28 cellular contexts compared by ENCODE assay signal in genomic region chr20:40521962-40522361, GRCh38.
"Had no signal": no experiment of that assay in that cellular context is flagged by ENCODE, and none has a peak within 500 bp of the region (broad histone marks: within the 10 kb centered on the region; RNA-seq: fewer than 3 reads in every experiment).

No MANE protein-coding gene starts in this region.

- H3K4me1 ChIP-seq: ascending aorta, breast epithelium, colonic mucosa, esophagus squamous epithelium, gastroesophageal sphincter had no signal

- DNase-seq: activated CD4-positive, alpha-beta memory T cell treated with anti-CD3 and anti-CD28 coated beads for 36 hours; activated CD4-positive, alpha-beta T cell treated with anti-CD3 and anti-CD28 coated beads for 36 hours; activated CD4-positive, alpha-beta T cell treated with anti-CD3 and anti-CD28 coated beads, Interleukin-2, amount 10 ng/mL, durations not matched to agents 24 days and 14 days; activated CD4-positive, CD25-positive, alpha-beta regulatory T cell; activated CD4-positive, CD25-positive, alpha-beta regulatory T cell treated with anti-CD3 and anti-CD28 coated beads, Interleukin-2, amount 50 U/mL, for 72 hours; activated CD8-positive, alpha-beta memory T cell treated with anti-CD3 and anti-CD28 coated beads, Interleukin-2, amount 10 ng/mL, durations not matched to agents 7 days and 5 days; activated CD8-positive, alpha-beta memory T cell treated with anti-CD3 and anti-CD28 coated beads, Interleukin-2, amount 50 U/mL, for 4 hours; activated CD8-positive, alpha-beta T cell treated with anti-CD3 and anti-CD28 coated beads, Interleukin-2, amount 10 ng/mL, durations not matched to agents 7 days and 5 days; activated gamma-delta T cell; activated naive CD4-positive, alpha-beta T cell; activated naive CD4-positive, alpha-beta T cell treated with anti-CD3 and anti-CD28 coated beads, Interleukin-2, amount 10 ng/mL, durations not matched to agents 7 days and 5 days; activated naive CD8-positive, alpha-beta T cell treated with anti-CD3 and anti-CD28 coated beads, Interleukin-2, amount 10 ng/mL, durations not matched to agents 7 days and 5 days; activated T-cell treated with anti-CD3 and anti-CD28 coated beads, Interleukin-2, amount 50 U/mL, for 1 hour; activated T-cell treated with anti-CD3 and anti-CD28 coated beads, Interleukin-2, amount 50 U/mL, for 72 hours; central memory CD4-positive, alpha-beta T cell; cerebellar nuclear complex; colonic mucosa; effector CD8-positive, alpha-beta T cell; esophagus squamous epithelium; foreskin melanocyte; heart right ventricle; T-helper 2 cell had no signal

- H3K27me3 ChIP-seq: ascending aorta, breast epithelium, cardiac muscle cell, colonic mucosa, gastroesophageal sphincter had no signal

- H3K27ac ChIP-seq: ascending aorta, breast epithelium, cardiac muscle cell, colonic mucosa, epithelial cell of prostate, esophagus squamous epithelium, gastroesophageal sphincter, heart right ventricle had no signal

- ATAC-seq: activated CD4-positive, alpha-beta T cell treated with anti-CD3 and anti-CD28 coated beads for 36 hours; activated CD8-positive, alpha-beta memory T cell treated with anti-CD3 and anti-CD28 coated beads, Interleukin-2, amount 10 ng/mL, durations not matched to agents 7 days and 5 days; activated CD8-positive, alpha-beta T cell treated with anti-CD3 and anti-CD28 coated beads, Interleukin-2, amount 10 ng/mL, durations not matched to agents 7 days and 5 days; activated naive CD4-positive, alpha-beta T cell treated with anti-CD3 and anti-CD28 coated beads, Interleukin-2, amount 50 U/mL, for 72 hours; activated T-cell treated with anti-CD3 and anti-CD28 coated beads, Interleukin-2, amount 50 U/mL, for 72 hours; gastroesophageal sphincter; heart right ventricle had no signal

- H3K9me3 ChIP-seq: ascending aorta, colonic mucosa, esophagus squamous epithelium had no signal

- H3K36me3 ChIP-seq: ascending aorta, breast epithelium, cardiac muscle cell, colonic mucosa, esophagus squamous epithelium, gastroesophageal sphincter, heart right ventricle had no signal

- H3K4me3 ChIP-seq: ascending aorta, breast epithelium, cardiac muscle cell, colonic mucosa, esophagus squamous epithelium, gastroesophageal sphincter, heart right ventricle had no signal
